ENCODE assay signal across 1 cellular context in the genomic region with DNA sequence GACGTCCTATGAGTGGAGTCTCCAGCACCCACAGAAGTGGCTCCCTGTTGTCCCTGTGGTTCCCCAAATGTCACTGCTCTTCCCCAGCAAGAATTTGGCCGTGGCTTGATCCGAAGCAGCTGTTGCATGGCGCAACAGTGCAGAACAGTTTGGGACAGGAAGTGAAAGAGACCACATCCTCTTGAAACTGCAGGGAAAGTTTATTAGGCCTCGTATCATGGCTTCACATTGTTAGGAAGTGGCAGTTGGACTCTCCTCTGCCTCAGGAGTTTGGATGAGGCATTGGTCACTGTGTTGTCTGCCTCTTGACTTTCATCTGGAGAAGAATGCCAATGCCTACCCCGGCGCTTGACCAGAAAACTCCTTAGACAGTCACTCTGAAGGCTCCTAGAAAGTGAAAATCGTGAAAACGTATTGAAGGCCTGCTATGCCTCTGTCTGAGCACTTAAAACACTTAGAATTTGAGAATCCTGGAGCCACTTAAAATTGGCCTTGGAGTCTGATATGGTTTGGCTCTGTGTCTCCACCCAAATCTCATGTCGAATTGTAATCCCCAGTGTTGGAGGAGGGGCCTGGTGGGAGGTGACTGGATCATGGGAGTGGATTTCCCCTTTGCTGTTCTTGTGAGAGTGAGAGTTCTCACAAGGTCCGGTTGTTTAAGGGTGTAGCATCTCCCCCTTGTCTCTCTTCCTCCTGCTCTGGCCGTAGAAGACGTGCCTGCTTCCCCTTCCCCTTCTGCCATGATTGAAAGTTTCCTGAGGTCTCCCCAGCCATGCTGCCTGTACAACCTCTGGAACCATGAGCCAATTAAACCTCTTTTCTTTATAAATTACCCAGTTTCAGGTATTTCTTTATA.
A peak's percentile ranks its signal among the peaks of the same experiment; 100 is the strongest.
TF ChIP-seq lines count a peak whose summit lies in the region.

No MANE protein-coding gene starts in this region.

TF ChIP-seq in liver, 16 proteins besides CTCF, POLR2A, EP300 and RAD21:
- TF ChIP-seq ZBTB33 (IDR thresholded peaks at IDR 0.05) (no peak), HNF4A (conservative IDR thresholded peaks at IDR 0.05) (no peak), SP1 (IDR thresholded peaks at IDR 0.05) (no peak), MAX (IDR thresholded peaks at IDR 0.05) (peak; percentile 6), ATF3 (IDR thresholded peaks at IDR 0.05) (no peak), RXRA (IDR thresholded peaks at IDR 0.05) (no peak)
TF ChIP-seq in liver: peak in this region for 1.
